31 cellular contexts compared by ENCODE assay signal in the genomic region with DNA sequence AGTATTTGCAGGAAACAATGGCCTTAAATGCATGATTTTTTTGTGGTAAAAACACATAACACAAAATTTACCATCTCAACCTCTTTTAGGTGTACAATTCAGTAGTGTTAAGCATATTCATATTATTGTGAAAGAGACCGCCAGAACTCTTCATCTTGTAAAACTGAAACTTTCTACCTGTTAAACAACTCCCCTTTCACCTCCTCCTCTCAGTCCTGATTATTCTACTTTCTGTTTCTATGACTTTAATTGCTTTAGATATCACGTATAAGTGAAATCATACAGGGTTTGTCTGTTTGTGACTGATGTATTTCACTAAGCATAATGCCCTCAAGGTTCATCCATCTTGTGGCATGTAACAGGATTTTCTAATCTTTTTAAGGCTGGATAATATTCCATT.
"Had no signal": no experiment of that assay in that cellular context is flagged by ENCODE, and none has a peak within 500 bp of the region (broad histone marks: within the 10 kb centered on the region; RNA-seq: fewer than 3 reads in every experiment).

No MANE protein-coding gene starts in this region.

- H3K4me3 ChIP-seq: adrenal gland, body of pancreas, colonic mucosa, dorsolateral prefrontal cortex, gastrocnemius medialis, heart left ventricle had no signal

- H3K36me3 ChIP-seq: adrenal gland, colonic mucosa, gastrocnemius medialis, heart left ventricle, WERI-Rb-1 had no signal

- H3K4me1 ChIP-seq: adrenal gland, body of pancreas, colonic mucosa, foreskin keratinocyte, gastrocnemius medialis, heart left ventricle had no signal

- DNase-seq: activated B cell treated with CpG ODN at 0.5 μM for 24 hours; activated CD4-positive, alpha-beta T cell treated with anti-CD3 and anti-CD28 coated beads for 48 hours; activated CD4-positive, alpha-beta T cell treated with anti-CD3 and anti-CD28 coated beads, Interleukin-2, amount 50 U/mL, for 1 hour; activated CD4-positive, alpha-beta T cell treated with anti-CD3 and anti-CD28 coated beads, Interleukin-2, amount 50 U/mL, for 48 hours; activated CD8-positive, alpha-beta memory T cell treated with anti-CD3 and anti-CD28 coated beads for 24 hours; activated CD8-positive, alpha-beta T cell treated with anti-CD3 and anti-CD28 coated beads for 36 hours; activated effector memory CD4-positive, alpha-beta T cell treated with Interleukin-2 at 50 U/mL for 16 hours; activated naive CD4-positive, alpha-beta T cell treated with anti-CD3 and anti-CD28 coated beads for 36 hours; activated naive CD8-positive, alpha-beta T cell treated with anti-CD3 and anti-CD28 coated beads for 36 hours; activated naive CD8-positive, alpha-beta T cell treated with anti-CD3 and anti-CD28 coated beads, Interleukin-2, amount 50 U/mL, for 24 hours; activated T-cell treated with anti-CD3 and anti-CD28 coated beads, Interleukin-2, amount 50 U/mL, for 4 hours; adrenal gland; amygdala; aorta; body of pancreas; central memory CD4-positive, alpha-beta T cell; cerebellar nuclear complex; colonic mucosa; dorsolateral prefrontal cortex; effector memory CD4-positive, alpha-beta T cell; endodermal cell; foreskin keratinocyte; gastrocnemius medialis; glutamatergic neuron; heart left ventricle; T-helper 17 cell; T1000; WERI-Rb-1 had no signal

- ATAC-seq: activated CD4-positive, CD25-positive, alpha-beta regulatory T cell treated with anti-CD3 and anti-CD28 coated beads, Interleukin-2, amount 50 U/mL, for 24 hours; activated CD8-positive, alpha-beta T cell treated with anti-CD3 and anti-CD28 coated beads for 36 hours; activated naive CD8-positive, alpha-beta T cell treated with anti-CD3 and anti-CD28 coated beads, Interleukin-2, amount 50 U/mL, for 24 hours; activated T-cell treated with anti-CD3 and anti-CD28 coated beads, Interleukin-2, amount 50 U/mL, for 4 hours; activated T-helper 17 cell treated with anti-CD3 and anti-CD28 coated beads, Interleukin-2, amount 50 U/mL, for 72 hours; body of pancreas; esophagus mucosa; foreskin keratinocyte; gastrocnemius medialis; heart left ventricle; T-helper 17 cell had no signal

- H3K27ac ChIP-seq: adrenal gland, body of pancreas, colonic mucosa, dorsolateral prefrontal cortex, foreskin keratinocyte, gastrocnemius medialis, heart left ventricle, WERI-Rb-1 had no signal

- H3K27me3 ChIP-seq: adrenal gland, body of pancreas, colonic mucosa, dorsolateral prefrontal cortex, foreskin keratinocyte, gastrocnemius medialis, heart left ventricle had no signal

- H3K9me3 ChIP-seq: adrenal gland, body of pancreas, colonic mucosa, gastrocnemius medialis, heart left ventricle had no signal
